In genomic region chr5:81626524-81626923, GRCh38 we compare ENCODE assay signal across 11 cellular contexts.
A peak's percentile ranks its signal among the peaks of the same experiment; 100 is the strongest.
DNase-seq lines count a peak whose midpoint lies in the region; ATAC-seq, FAIRE-seq and TF ChIP-seq lines count a peak whose summit lies in the region.
"Had no signal": no experiment of that assay in that cellular context is flagged by ENCODE, and none has a peak within 500 bp of the region (broad histone marks: within the 10 kb centered on the region; RNA-seq: fewer than 3 reads in every experiment).

No MANE protein-coding gene starts in this region.

- DNase-seq in heart right ventricle = no peak
- DNase-seq in cardiac septum (ENCODE audit: low spot score) = no peak
- DNase-seq in SW 1271 (lab: John Stamatoyannopoulos, UW) = peak; percentile 57 to 86
- DNase-seq in foreskin fibroblast = peak; percentile 89 to 93
- peak; percentile 50 for DNase-seq in urothelium cell line (ENCODE audit: low spot score)
- no peak for DNase-seq in NCI-H748 (lab: John Stamatoyannopoulos, UW; ENCODE audit: unreplicated experiment)
- DNase-seq in left lobe of liver (ENCODE audit: low spot score) = no peak
- no peak for DNase-seq in activated naive CD8-positive, alpha-beta T cell treated with anti-CD3 and anti-CD28 coated beads, Interleukin-2, amount 50 U/mL, for 24 hours
- DNase-seq: activated CD4-positive, alpha-beta memory T cell treated with anti-CD3 and anti-CD28 coated beads, Interleukin-2, amount 10 ng/mL, durations not matched to agents 7 days and 5 days; central memory CD4-positive, alpha-beta T cell had no signal

- peaks cover 8% of the 10 kb centered on the region for H3K4me1 Mint-ChIP-seq in activated naive CD8-positive, alpha-beta T cell treated with anti-CD3 and anti-CD28 coated beads, Interleukin-2, amount 50 U/mL, for 24 hours

- no peaks in the 10 kb centered on the region for H3K9me3 ChIP-seq in heart right ventricle

- H3K4me1 ChIP-seq in heart right ventricle = peaks cover 0 to 15% (median 11%) of the 10 kb centered on the region in 9 donors

- ATAC-seq in heart right ventricle = peak in 5 of 8 donors; percentile 47 to 86 (median 56)
- no peak for ATAC-seq in left lobe of liver
- no peak for ATAC-seq in activated naive CD8-positive, alpha-beta T cell treated with anti-CD3 and anti-CD28 coated beads, Interleukin-2, amount 50 U/mL, for 24 hours

- TF ChIP-seq CTCF in heart right ventricle (IDR thresholded peaks at IDR 0.05) = no peak
- TF ChIP-seq CTCF in foreskin fibroblast (IDR thresholded peaks at IDR 0.05; ENCODE audit: low read depth, low read length) = no peak

- H3K4me3 Mint-ChIP-seq in activated naive CD8-positive, alpha-beta T cell treated with anti-CD3 and anti-CD28 coated beads, Interleukin-2, amount 50 U/mL, for 24 hours = no peak overlapping the region
- H3K4me3 Mint-ChIP-seq: activated CD4-positive, alpha-beta memory T cell treated with anti-CD3 and anti-CD28 coated beads, Interleukin-2, amount 10 ng/mL, durations not matched to agents 7 days and 5 days had no signal

- WGBS in heart right ventricle, 2 donors = 22 to 38% methylated on average over 1 of the region's 1 CpG

- peaks cover 0 to 12% (median 0%) of the 10 kb centered on the region in 9 donors for H3K36me3 ChIP-seq in heart right ventricle

- no peaks in the 10 kb centered on the region for H3K27me3 ChIP-seq in heart right ventricle

- H3K27ac ChIP-seq in heart right ventricle = no peak overlapping the region
- H3K27ac ChIP-seq: KMS-11 had no signal

- H3K4me3 ChIP-seq in heart right ventricle (no peak overlapping the region), foreskin fibroblast (ENCODE audit: low read depth in 1 of 2, low read length in 2 of 2) (no peak overlapping the region)

- peaks cover 8% of the 10 kb centered on the region for H3K9me3 Mint-ChIP-seq in activated naive CD8-positive, alpha-beta T cell treated with anti-CD3 and anti-CD28 coated beads, Interleukin-2, amount 50 U/mL, for 24 hours

- intact Hi-C loops in heart right ventricle (cut with DNase I) (no loop called here), cardiac septum (cut with DNase I) (loop anchor here (10.0 kb wide), 1 partner anchor 118 kb away; no protein-coding TSS in a partner anchor)

- H3K27ac Mint-ChIP-seq in activated naive CD8-positive, alpha-beta T cell treated with anti-CD3 and anti-CD28 coated beads, Interleukin-2, amount 50 U/mL, for 24 hours = no peak overlapping the region
- H3K27ac Mint-ChIP-seq: activated CD4-positive, alpha-beta memory T cell treated with anti-CD3 and anti-CD28 coated beads, Interleukin-2, amount 10 ng/mL, durations not matched to agents 7 days and 5 days had no signal

- no peaks in the 10 kb centered on the region for H3K27me3 Mint-ChIP-seq in activated naive CD8-positive, alpha-beta T cell treated with anti-CD3 and anti-CD28 coated beads, Interleukin-2, amount 50 U/mL, for 24 hours
- H3K27me3 Mint-ChIP-seq: activated CD4-positive, alpha-beta memory T cell treated with anti-CD3 and anti-CD28 coated beads, Interleukin-2, amount 10 ng/mL, durations not matched to agents 7 days and 5 days had no signal

- peaks cover 19% of the 10 kb centered on the region for H3K36me3 Mint-ChIP-seq in activated naive CD8-positive, alpha-beta T cell treated with anti-CD3 and anti-CD28 coated beads, Interleukin-2, amount 50 U/mL, for 24 hours (ENCODE audit: low read depth)

- peak; percentile 35 for FAIRE-seq in urothelium cell line (lab: Jason Lieb, UNC)

Comparison
In these comparisons a context has a peak if more than half of its experiments do, and no peak if none do; other contexts are left out.
1. ATAC-seq: peak in heart right ventricle (5 of 8); none in left lobe of liver (single experiment) and activated naive CD8-positive, alpha-beta T cell treated with anti-CD3 and anti-CD28 coated beads, Interleukin-2, amount 50 U/mL, for 24 hours (single experiment).
2. DNase-seq: peak in SW 1271 (2 of 2), foreskin fibroblast (2 of 2) and urothelium cell line (single experiment); none in heart right ventricle (0 of 2), cardiac septum (single experiment), NCI-H748 (single experiment), left lobe of liver (single experiment) and activated naive CD8-positive, alpha-beta T cell treated with anti-CD3 and anti-CD28 coated beads, Interleukin-2, amount 50 U/mL, for 24 hours (single experiment).